18 cellular contexts compared by ENCODE assay signal in the genomic region with DNA sequence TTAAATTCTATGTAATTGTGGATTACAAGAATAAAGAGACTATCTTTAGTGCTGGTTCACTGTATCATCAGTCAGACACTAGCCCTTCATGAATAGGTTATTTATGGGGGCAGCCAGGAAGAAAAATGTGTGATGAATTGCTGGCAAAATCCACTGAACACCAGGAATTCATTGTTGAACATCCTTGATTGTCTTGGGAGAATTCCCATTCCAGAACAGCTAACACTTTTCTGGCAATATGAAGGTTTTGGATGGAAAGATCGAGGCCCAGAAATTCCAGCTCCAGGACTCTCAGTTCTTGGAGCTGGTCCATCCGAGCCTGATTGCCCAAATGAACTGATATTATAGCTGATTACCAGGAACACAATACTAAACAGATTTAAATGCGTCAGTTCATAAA. TPM values are rescaled to one million over a fixed set of nuclear protein-coding genes. Genes with fewer than 3 reads are reported as not detected.
DNase-seq lines count a peak whose midpoint lies in the region; ATAC-seq and TF ChIP-seq lines count a peak whose summit lies in the region.
"Had no signal": no experiment of that assay in that cellular context is flagged by ENCODE, and none has a peak within 500 bp of the region (broad histone marks: within the 10 kb centered on the region; RNA-seq: fewer than 3 reads in every experiment).

No MANE protein-coding gene starts in this region.

- TF ChIP-seq CTCF in omental fat pad (IDR thresholded peaks at IDR 0.05) = no peak

- DNase-seq in GM03348 (ENCODE audit: low spot score) (peak; percentile 51), caudate nucleus (lab: John Stamatoyannopoulos, UW) (no peak), kidney tubule cell (ENCODE audit: low spot score) (peak; percentile 51), superior temporal gyrus (ENCODE audit: extremely low spot score) (peak; percentile 72), omental fat pad (ENCODE audit: low spot score) (no peak), globus pallidus (ENCODE audit: low spot score) (no peak)
- DNase-seq: activated B cell treated with CpG ODN at 0.5 μM for 24 hours; AML-193; effector CD4-positive, alpha-beta T cell; mesendoderm; NCI-H1092 treated with DMSO at 0.1 percent for 48 hours; NCI-H2107; NCI-H82; RPMI8226 had no signal

- ATAC-seq in GM21390 (IDR thresholded peaks at IDR 0.05; ENCODE audit: unreplicated experiment) = no peak
- ATAC-seq in omental fat pad (ENCODE audit: low FRiP score) = no peak
- no peak for ATAC-seq in GM21360 (IDR thresholded peaks at IDR 0.05; ENCODE audit: unreplicated experiment)
- ATAC-seq: stimulated activated memory B cell treated with anti-CD40 and anti-IgM and Interleukin-4, amounts not matched to agents 10 μg/mL and 1 μg/mL and 100 μg/mL, for 72 hours had no signal

- peak overlapping the region; percentile 71 for H3K27ac ChIP-seq in caudate nucleus (ENCODE audit: low read depth, low read length)
- H3K27ac ChIP-seq: gastrocnemius medialis had no signal

RNA-seq across cellular contexts. Expression of a gene that starts 11.5 kb away (rescaled TPM):
- total RNA-seq in omental fat pad = 10 to 100 TPM; 70.7 to 98.0 (median 73.6) TPM

Comparison
In these comparisons a context has a peak if more than half of its experiments do, and no peak if none do; other contexts are left out.
1. DNase-seq: peak in GM03348 (single experiment), kidney tubule cell (single experiment) and superior temporal gyrus (single experiment); none in caudate nucleus (0 of 61), omental fat pad (single experiment) and globus pallidus (single experiment).